24 cellular contexts compared by ENCODE assay signal in genomic region chr6:169945117-169945516, GRCh38.
A peak's percentile ranks its signal among the peaks of the same experiment; 100 is the strongest.
DNase-seq lines count a peak whose midpoint lies in the region; ATAC-seq, FAIRE-seq and TF ChIP-seq lines count a peak whose summit lies in the region.
"Had no signal": no experiment of that assay in that cellular context is flagged by ENCODE, and none has a peak within 500 bp of the region (broad histone marks: within the 10 kb centered on the region; RNA-seq: fewer than 3 reads in every experiment).

No MANE protein-coding gene starts in this region.

- H3K4me1 ChIP-seq in esophagus muscularis mucosa (no peaks in the 10 kb centered on the region), left ventricle myocardium inferior (no peaks in the 10 kb centered on the region)
- H3K4me1 ChIP-seq: BLaER1, Caco-2 had no signal

- H3K27ac ChIP-seq in C4-2B (peak overlapping the region; percentile 34), esophagus muscularis mucosa (replicated peaks in 1 of 4) (no peak overlapping the region), left ventricle myocardium inferior (replicated peaks) (no peak overlapping the region)
- H3K27ac ChIP-seq: BLaER1 had no signal

- no peak overlapping the region for H3K4me3 ChIP-seq in bronchial epithelial cell (ENCODE audit: low read depth, low read length)
- H3K4me3 ChIP-seq in esophagus muscularis mucosa = no peak overlapping the region
- no peak overlapping the region for H3K4me3 ChIP-seq in left ventricle myocardium inferior
- H3K4me3 ChIP-seq: BLaER1, GM12878 had no signal

- in situ Hi-C loops in G401 (cut with HindIII; ENCODE audit: low sequenced_read_pairs) = no loop called here

- TF ChIP-seq EP300 in Ishikawa (IDR thresholded peaks at IDR 0.05; ENCODE audit: borderline replicate concordance) = no peak
- no peak for TF ChIP-seq EP300 in esophagus muscularis mucosa (IDR thresholded peaks at IDR 0.05)

- TF ChIP-seq POLR2A in esophagus muscularis mucosa (IDR thresholded peaks at IDR 0.05; ENCODE audit: low read depth) = no peak

- FAIRE-seq in bronchial epithelial cell (lab: Jason Lieb, UNC) = no peak
- FAIRE-seq: A204.1, D721Med, GM12878, GM12892, GM18507 had no signal

- no peak for ATAC-seq in HG02759 (IDR thresholded peaks at IDR 0.05; ENCODE audit: unreplicated experiment)
- ATAC-seq: CD8-positive, alpha-beta T cell; GM12878 had no signal

- TF ChIP-seq CTCF in C4-2B (conservative IDR thresholded peaks at IDR 0.05) (no peak), bronchial epithelial cell (IDR thresholded peaks at IDR 0.05; ENCODE audit: insufficient read depth, low read length, severe bottlenecking) (no peak), esophagus muscularis mucosa (IDR thresholded peaks at IDR 0.05) (no peak), left ventricle myocardium inferior (IDR thresholded peaks at IDR 0.05; ENCODE audit: borderline replicate concordance) (no peak)

- intact Hi-C loops in esophagus muscularis mucosa (cut with DNase I) = no loop called here
- intact Hi-C loops in left ventricle myocardium inferior (cut with micrococcal nuclease) = no loop called here

- 77% methylated on average over 3 of the region's 3 CpGs for WGBS in esophagus muscularis mucosa

- H3K9me3 ChIP-seq in esophagus muscularis mucosa (peaks cover 0 to 12% (median 5%) of the 10 kb centered on the region in 4 donors), left ventricle myocardium inferior (replicated peaks) (peaks cover 21% of the 10 kb centered on the region)
- H3K9me3 ChIP-seq: BE2C had no signal

- DNase-seq in bronchial epithelial cell (ENCODE audit: low read depth) = peak; percentile 44
- DNase-seq in esophagus muscularis mucosa (ENCODE audit: extremely low spot score) = peak; percentile 47
- DNase-seq in NCI-H1436 (lab: John Stamatoyannopoulos, UW) = no peak
- no peak for DNase-seq in left ventricle myocardium inferior
- DNase-seq in G401 (ENCODE audit: low spot score) = no peak
- DNase-seq: 8988T; ACHN; BE2C; C1 segment of cervical spinal cord; Caco-2; Calu3; CD4-positive, alpha-beta T cell; CD8-positive, alpha-beta T cell; DMS79 treated with DMSO at 0.1 percent for 48 hours; GDM1 had no signal

- H3K27me3 ChIP-seq in bronchial epithelial cell (ENCODE audit: control insufficient read depth, insufficient read depth, low read length) (no peaks in the 10 kb centered on the region), esophagus muscularis mucosa (peaks cover 0 to 5% (median 0%) of the 10 kb centered on the region in 4 donors), left ventricle myocardium inferior (ENCODE audit: low read depth) (peaks cover 18% of the 10 kb centered on the region)
- H3K27me3 ChIP-seq: BE2C, BLaER1 had no signal

- no peaks in the 10 kb centered on the region for H3K36me3 ChIP-seq in bronchial epithelial cell (ENCODE audit: control insufficient read depth, insufficient read depth, low read length)
- H3K36me3 ChIP-seq in esophagus muscularis mucosa = no peaks in the 10 kb centered on the region
- no peaks in the 10 kb centered on the region for H3K36me3 ChIP-seq in left ventricle myocardium inferior
- H3K36me3 ChIP-seq: BE2C, BLaER1 had no signal

- TF ChIP-seq RAD21 in Ishikawa (IDR thresholded peaks at IDR 0.05; ENCODE audit: low read depth) = no peak

TF ChIP-seq in Ishikawa, 13 proteins besides CTCF, POLR2A, EP300 and RAD21:
- TF ChIP-seq USF1 (IDR thresholded peaks at IDR 0.05) (peak; percentile 58), REST (IDR thresholded peaks at IDR 0.05; ENCODE audit: low read depth) (no peak)

Comparison
In these comparisons a context has a peak if more than half of its experiments do, and no peak if none do; other contexts are left out.
1. DNase-seq: peak in bronchial epithelial cell (single experiment) and esophagus muscularis mucosa (single experiment); none in NCI-H1436 (single experiment), left ventricle myocardium inferior (single experiment) and G401 (single experiment).